Comparison of ENCODE assay signal across 15 cellular contexts in the genomic region with DNA sequence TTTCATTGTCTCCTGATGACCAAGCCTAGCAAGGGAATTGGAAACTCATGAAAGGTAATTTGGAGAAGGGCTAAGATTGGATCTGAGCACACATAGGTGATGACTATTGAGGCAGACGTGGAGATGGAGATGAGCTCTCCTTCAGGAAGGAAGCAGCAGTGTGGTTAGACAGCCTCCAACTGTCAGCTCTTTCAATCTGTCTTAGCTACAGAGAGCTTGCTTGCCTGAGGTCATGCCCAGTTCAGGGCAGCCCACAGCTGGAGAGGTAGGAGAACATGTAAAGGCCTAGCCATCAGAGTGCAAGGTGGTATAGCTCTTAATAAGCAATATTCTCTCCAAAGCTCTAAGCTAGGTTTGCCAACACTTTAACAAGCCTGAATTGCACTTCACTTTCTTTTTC.
A peak's percentile ranks its signal among the peaks of the same experiment; 100 is the strongest.
DNase-seq lines count a peak whose midpoint lies in the region; ATAC-seq and TF ChIP-seq lines count a peak whose summit lies in the region.
"Had no signal": no experiment of that assay in that cellular context is flagged by ENCODE, and none has a peak within 500 bp of the region (broad histone marks: within the 10 kb centered on the region; RNA-seq: fewer than 3 reads in every experiment).

No MANE protein-coding gene starts in this region.

- H3K9me3 Mint-ChIP-seq in CD14-positive monocyte, result no peaks in the 10 kb centered on the region
- H3K9me3 Mint-ChIP-seq: GM23338 had no signal

- DNase-seq in NCI-H2171 treated with DMSO at 0.1 percent for 48 hours (lab: John Stamatoyannopoulos, UW) (peak; percentile 41), NCI-H2171 (lab: John Stamatoyannopoulos, UW) (no peak), MM.1S (peak; percentile 64), sciatic nerve (ENCODE audit: low spot score) (no peak), cerebellum (ENCODE audit: low spot score) (no peak), HEK293T (ENCODE audit: extremely low spot score) (no peak), CD14-positive monocyte (ENCODE audit: low spot score) (no peak)
- DNase-seq in Jurkat, Clone E6-1 (ENCODE audit: low read depth, low spot score), result peak; percentile 91
- DNase-seq: C1 segment of cervical spinal cord; CD4-positive, alpha-beta memory T cell; DMS53; H7 had no signal

- no peaks in the 10 kb centered on the region for H4K20me1 ChIP-seq in MM.1S (ENCODE audit: insufficient read depth, low read length)

- H3K79me2 ChIP-seq in MM.1S (ENCODE audit: low read length), result no peaks in the 10 kb centered on the region

- no peak overlapping the region for H3K4me2 ChIP-seq in MM.1S (ENCODE audit: low read depth, low read length)
- H3K4me2 ChIP-seq: GM23338 had no signal

- no peaks in the 10 kb centered on the region for H3K36me3 Mint-ChIP-seq in CD14-positive monocyte
- H3K36me3 Mint-ChIP-seq: CD4-positive, alpha-beta memory T cell had no signal

- no peaks in the 10 kb centered on the region for H3K4me1 ChIP-seq in MM.1S (ENCODE audit: low read length)

- H3K27me3 Mint-ChIP-seq in CD14-positive monocyte (ENCODE audit: low read depth in 3 of 3), result peaks cover 0 to 3% (median 2%) of the 10 kb centered on the region in 3 donors

- H3K4me3 Mint-ChIP-seq in CD14-positive monocyte, result no peak overlapping the region
- H3K4me3 Mint-ChIP-seq: CD4-positive, alpha-beta memory T cell; GM23338 had no signal

- no peaks in the 10 kb centered on the region for H3K9me2 ChIP-seq in MM.1S (replicated peaks; ENCODE audit: insufficient read depth, low read length)

- no peaks in the 10 kb centered on the region for H3K36me3 ChIP-seq in MM.1S (replicated peaks; ENCODE audit: insufficient read depth, low read length)

- H3K27ac Mint-ChIP-seq in CD14-positive monocyte, result no peak overlapping the region
- H3K27ac Mint-ChIP-seq: CD4-positive, alpha-beta memory T cell; GM23338 had no signal

- intact Hi-C loops in sciatic nerve (cut with DNase I) (no loop called here), CD14-positive monocyte (cut with micrococcal nuclease) (no loop called here)

- no peaks in the 10 kb centered on the region for H3F3A ChIP-seq in MM.1S (ENCODE audit: insufficient read depth, low read length)

- no peaks in the 10 kb centered on the region for H3K9me3 ChIP-seq in MM.1S (replicated peaks; ENCODE audit: insufficient read depth, low read length)

- ATAC-seq in sciatic nerve, result peak; percentile 32
- ATAC-seq: GM23338, K562 had no signal

- no peak overlapping the region for H3K27ac ChIP-seq in MM.1S (ENCODE audit: low read length)
- H3K27ac ChIP-seq: 22Rv1 had no signal

- TF ChIP-seq CTCF in MM.1S (IDR thresholded peaks at IDR 0.05; ENCODE audit: low read length), result no peak
- TF ChIP-seq CTCF in CD14-positive monocyte (IDR thresholded peaks at IDR 0.05), result no peak

- CTCF ChIA-PET in HEK293T (lab: Yijun Ruan, JAX), result no interaction called here

- H3K4me1 Mint-ChIP-seq in CD14-positive monocyte, result no peaks in the 10 kb centered on the region
- H3K4me1 Mint-ChIP-seq: CD4-positive, alpha-beta memory T cell; GM23338 had no signal

- H2AFZ ChIP-seq in MM.1S (ENCODE audit: low read length), result no peak overlapping the region
- H2AFZ ChIP-seq: GM23338 had no signal

- H3K9ac ChIP-seq in MM.1S (ENCODE audit: low read length), result no peak overlapping the region

- peak overlapping the region; percentile 14 for H3K4me3 ChIP-seq in Jurkat, Clone E6-1 (ENCODE audit: low read length)
- no peak overlapping the region for H3K4me3 ChIP-seq in MM.1S (ENCODE audit: low read length)
- H3K4me3 ChIP-seq: GM23338, K562 had no signal

- H3K27me3 ChIP-seq in MM.1S (replicated peaks; ENCODE audit: insufficient read depth, low read length), result no peaks in the 10 kb centered on the region

- POLR2A ChIA-PET in HEK293T (lab: Yijun Ruan, JAX), result no interaction called here

TF ChIP-seq in HEK293T, 16 proteins besides CTCF, POLR2A, EP300 and RAD21:
- no peak for TF ChIP-seq L3MBTL2 (conservative IDR thresholded peaks at IDR 0.05)
- TF ChIP-seq NFRKB (IDR thresholded peaks at IDR 0.05), result no peak
- TF ChIP-seq ARNT (IDR thresholded peaks at IDR 0.05), result no peak
- TF ChIP-seq ZNF384 (IDR thresholded peaks at IDR 0.05), result no peak
- no peak for TF ChIP-seq CTBP1 (IDR thresholded peaks at IDR 0.05; ENCODE audit: borderline replicate concordance)
- TF ChIP-seq FOXA1 (IDR thresholded peaks at IDR 0.05), result no peak
- TF ChIP-seq LEF1 (IDR thresholded peaks at IDR 0.05; ENCODE audit: borderline replicate concordance), result no peak
- TF ChIP-seq HDGF (IDR thresholded peaks at IDR 0.05; ENCODE audit: borderline replicate concordance), result no peak

Comparison
In these comparisons a context has a peak if more than half of its experiments do, and no peak if none do; other contexts are left out.
1. DNase-seq: peak in NCI-H2171 treated with DMSO at 0.1 percent for 48 hours (single experiment), Jurkat, Clone E6-1 (single experiment) and MM.1S (single experiment); none in NCI-H2171 (single experiment), sciatic nerve (single experiment), cerebellum (single experiment), HEK293T (single experiment) and CD14-positive monocyte (single experiment).